Comparison of ENCODE assay signal across 14 cellular contexts in the genomic region with DNA sequence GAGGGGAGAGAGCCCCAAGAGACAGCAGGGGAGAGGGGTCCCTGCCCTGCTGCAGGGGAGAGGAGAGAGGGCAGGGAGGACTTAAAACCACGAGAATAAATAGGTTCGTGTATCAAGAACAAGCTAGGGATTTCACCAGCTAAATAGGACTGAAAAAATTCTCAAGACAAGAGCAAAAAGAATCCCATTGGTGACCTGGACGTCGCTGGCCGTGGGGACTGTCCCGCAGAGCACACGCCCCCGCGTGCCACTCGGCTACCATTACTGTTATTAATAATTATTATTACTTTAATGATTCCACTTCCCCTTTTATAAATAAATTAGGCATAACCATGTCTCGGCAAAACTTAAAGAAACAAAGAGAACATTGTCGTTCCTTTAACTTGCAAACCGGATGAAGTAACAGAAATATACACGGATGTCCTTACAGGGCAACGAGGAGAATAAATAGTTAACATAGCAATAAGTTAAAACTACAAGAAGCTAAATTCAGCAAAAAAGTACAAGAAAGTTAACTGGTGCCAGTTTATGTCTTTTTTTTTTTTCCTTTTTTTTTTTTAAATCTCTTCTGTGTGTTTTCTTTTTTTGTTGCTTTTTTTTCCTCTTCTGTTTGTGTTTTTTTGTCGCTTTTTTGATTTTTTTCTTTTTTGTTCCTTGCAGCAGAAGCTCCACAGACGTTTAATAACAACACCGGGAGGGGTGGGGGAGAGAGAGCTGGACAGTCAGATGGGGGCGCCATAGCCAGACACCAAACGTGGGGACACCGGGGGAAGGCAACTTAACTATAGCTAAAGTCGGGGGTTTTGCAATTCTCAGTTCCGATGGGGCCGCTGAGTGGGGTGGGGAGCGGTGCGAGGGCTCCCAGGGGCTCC. TPM values are rescaled to one million over a fixed set of nuclear protein-coding genes. Genes with fewer than 3 reads are reported as not detected.
DNase-seq lines count a peak whose midpoint lies in the region; TF ChIP-seq lines count a peak whose summit lies in the region.
"Had no signal": no experiment of that assay in that cellular context is flagged by ENCODE, and none has a peak within 500 bp of the region (broad histone marks: within the 10 kb centered on the region; RNA-seq: fewer than 3 reads in every experiment).

No MANE protein-coding gene starts in this region.

- H3K27ac Mint-ChIP-seq in chondrocyte (ENCODE audit: unreplicated experiment) = no peak overlapping the region

- peak overlapping the region; percentile 81 for H2BK120ac ChIP-seq in neuronal stem cell (ENCODE audit: low read depth, low read length)

- no peak overlapping the region for H2AFZ ChIP-seq in neuronal stem cell (ENCODE audit: low read length)

- peaks cover 16 to 77% of the 10 kb centered on the region in 2 donors for H3K36me3 ChIP-seq in neuronal stem cell (replicated peaks in 1 of 2; ENCODE audit: control insufficient read depth in 2 of 2, insufficient read depth in 2 of 2, low read length in 2 of 2)

- H3K79me1 ChIP-seq in neuronal stem cell (ENCODE audit: low read depth, low read length) = peaks cover 1% of the 10 kb centered on the region

- no peaks in the 10 kb centered on the region for H3K9me3 Mint-ChIP-seq in chondrocyte (ENCODE audit: low read depth)

- peak overlapping the region; percentile 26 for H3K27ac ChIP-seq in neuronal stem cell (replicated peaks; ENCODE audit: low read length)

- peaks cover 6% of the 10 kb centered on the region for H3K36me3 Mint-ChIP-seq in chondrocyte (ENCODE audit: low read depth)

- H3K4ac ChIP-seq in neuronal stem cell (ENCODE audit: low read length) = no peak overlapping the region

- H3K4me3 ChIP-seq in neuronal stem cell (ENCODE audit: low read length in 2 of 2) = no peak overlapping the region

- no peak overlapping the region for H4K91ac ChIP-seq in neuronal stem cell (ENCODE audit: low read depth, low read length, poor library complexity)

- peak overlapping the region; percentile 24 for H3K9ac ChIP-seq in neuronal stem cell (ENCODE audit: low read depth, low read length, poor library complexity)

- H3K4me1 ChIP-seq in neuronal stem cell (ENCODE audit: control insufficient read depth in 2 of 2, insufficient read depth in 1 of 2, low read depth in 1 of 2, low read length in 2 of 2) = peaks cover 15 to 16% of the 10 kb centered on the region in 2 donors
- H3K4me1 ChIP-seq: Caco-2 had no signal

- peaks cover 5% of the 10 kb centered on the region for H3K4me1 Mint-ChIP-seq in chondrocyte (ENCODE audit: low read depth)

- H3K27me3 Mint-ChIP-seq in chondrocyte (ENCODE audit: low read depth) = no peaks in the 10 kb centered on the region

- H2AK5ac ChIP-seq in neuronal stem cell (ENCODE audit: low read depth, low read length) = peak overlapping the region; percentile 19

- H3K9me3 ChIP-seq in neuronal stem cell (replicated peaks in 1 of 2; ENCODE audit: control insufficient read depth in 2 of 2, insufficient read depth in 1 of 2, low read depth in 1 of 2, low read length in 2 of 2) = no peaks in the 10 kb centered on the region
- H3K9me3 ChIP-seq: Caco-2 had no signal

- H2BK12ac ChIP-seq in neuronal stem cell (ENCODE audit: low read length) = no peak overlapping the region

- no peak overlapping the region for H3K23ac ChIP-seq in neuronal stem cell (ENCODE audit: low read depth, low read length, poor library complexity)

- H3K18ac ChIP-seq in neuronal stem cell (ENCODE audit: low read length) = peak overlapping the region; percentile 97

- TF ChIP-seq CTCF in GM10266 (IDR thresholded peaks at IDR 0.05; ENCODE audit: control insufficient read depth, insufficient read depth, low read depth, missing control alignments) (peak; percentile 25), LNCAP (IDR thresholded peaks at IDR 0.05) (peak; percentile 16; the same call in 1 of the 2 replicates), chondrocyte (IDR thresholded peaks at IDR 0.05) (peak; percentile 42)

- H2BK15ac ChIP-seq in neuronal stem cell (ENCODE audit: low read length) = peak overlapping the region; percentile 99

- H3K4me3 Mint-ChIP-seq in chondrocyte (ENCODE audit: unreplicated experiment) = no peak overlapping the region

- DNase-seq in GM10266 (ENCODE audit: extremely low spot score) = peak; percentile 85
- no peak for DNase-seq in chondrocyte (ENCODE audit: low spot score)
- DNase-seq in neuronal stem cell (ENCODE audit: low spot score) = no peak
- no peak for DNase-seq in activated CD4-positive, alpha-beta T cell treated with anti-CD3 and anti-CD28 coated beads, Interleukin-2, amount 50 U/mL, for 48 hours
- DNase-seq in NCI-H2171 treated with DMSO at 0.1 percent for 48 hours (lab: John Stamatoyannopoulos, UW) = no peak
- DNase-seq in SIG-M5 (lab: John Stamatoyannopoulos, UW) = no peak
- no peak for DNase-seq in NCI-H526 (lab: John Stamatoyannopoulos, UW)
- DNase-seq: Caco-2; KG1; stimulated activated naive CD4-positive, alpha-beta T cell treated with Interleukin-2 at 50 U/mL for 16 hours had no signal

- H3K4me2 ChIP-seq in neuronal stem cell (ENCODE audit: insufficient read depth, low read length, poor library complexity, severe bottlenecking) = peak overlapping the region; percentile 31

- H4K8ac ChIP-seq in neuronal stem cell (ENCODE audit: low read depth, low read length) = no peak overlapping the region

- peak overlapping the region; percentile 76 for H2BK5ac ChIP-seq in neuronal stem cell (ENCODE audit: low read length)

- no peaks in the 10 kb centered on the region for H3K27me3 ChIP-seq in neuronal stem cell (ENCODE audit: control insufficient read depth in 3 of 3, insufficient read depth in 3 of 3, low read depth in 1 of 3, low read length in 3 of 3)

- no CpG with 5 or more reads among the region's 26 CpGs for WGBS in neuronal stem cell (ENCODE audit: extremely low coverage in 2 of 2, insufficient read length in 2 of 2, insufficient replicate concordance in 1 of 2), 2 donors

- no peak overlapping the region for H3K14ac ChIP-seq in neuronal stem cell (ENCODE audit: low read length)

RNA-seq across cellular contexts. Expression of a gene that starts 16.7 kb away (rescaled TPM):
- total RNA-seq in chondrocyte = 309 to 330 TPM (median 318 TPM) in 3 replicates
- 199 TPM for polyA plus RNA-seq in neuronal stem cell (2013, experiment 1 of 2)
- polyA plus RNA-seq in neuronal stem cell (2013, experiment 2 of 2) = 201 TPM

RNA-seq across cellular contexts. Expression of a gene that starts 17.3 kb away (rescaled TPM):
- 0.15 to 0.68 TPM (median 0.31 TPM) in 3 replicates for total RNA-seq in chondrocyte
- polyA plus RNA-seq in neuronal stem cell (2013, experiment 1 of 2) = 0.91 TPM
- 1.2 TPM for polyA plus RNA-seq in neuronal stem cell (2013, experiment 2 of 2)
- total RNA-seq: Caco-2, esophagus mucosa had no signal

RNA-seq across cellular contexts. Expression of a gene that starts 28.7 kb away (rescaled TPM):
- 0.07 TPM in 1 of 3 replicates, not detected in the others for total RNA-seq in chondrocyte
- 0.98 TPM for polyA plus RNA-seq in neuronal stem cell (2013, experiment 1 of 2)
- 0.86 TPM for polyA plus RNA-seq in neuronal stem cell (2013, experiment 2 of 2)
- total RNA-seq: Caco-2, esophagus mucosa, NCI-H460 had no signal

RNA-seq across cellular contexts. Expression of a gene that starts 33.1 kb away (rescaled TPM):
- total RNA-seq in chondrocyte = 0.70 to 0.97 TPM in 2 of 3 replicates, not detected in the other
- polyA plus RNA-seq in neuronal stem cell (2013, experiment 1 of 2) = 0.66 TPM
- 0.51 TPM for polyA plus RNA-seq in neuronal stem cell (2013, experiment 2 of 2)
- polyA plus RNA-seq: neural cell had no signal

RNA-seq across cellular contexts. Expression of a gene that starts 53.5 kb away (rescaled TPM):
- 6.8 to 8.6 TPM (median 8.2 TPM) in 3 replicates for total RNA-seq in chondrocyte
- polyA plus RNA-seq in neuronal stem cell (2013, experiment 1 of 2) = 8.3 TPM
- 7.7 TPM for polyA plus RNA-seq in neuronal stem cell (2013, experiment 2 of 2)
